Comparison of ENCODE assay signal across 9 cellular contexts in the genomic region with DNA sequence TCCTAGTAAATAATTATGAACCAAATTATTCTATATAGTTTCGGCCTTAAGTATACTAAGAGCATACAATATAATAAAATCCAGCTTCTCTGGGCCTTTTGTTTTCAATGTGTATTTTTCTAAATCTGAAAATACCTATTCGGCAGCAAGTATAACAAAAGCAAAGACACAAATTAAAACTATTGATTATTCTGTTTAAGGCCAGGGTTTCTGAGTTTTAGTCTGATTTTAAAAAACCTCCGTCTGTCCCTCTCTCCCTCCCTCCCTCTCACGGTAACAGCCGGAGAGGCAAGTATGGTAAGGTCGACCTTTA. TPM values are rescaled to one million over a fixed set of nuclear protein-coding genes. Genes with fewer than 3 reads are reported as not detected.
DNase-seq lines count a peak whose midpoint lies in the region; ATAC-seq and TF ChIP-seq lines count a peak whose summit lies in the region.
"Had no signal": no experiment of that assay in that cellular context is flagged by ENCODE, and none has a peak within 500 bp of the region (broad histone marks: within the 10 kb centered on the region; RNA-seq: fewer than 3 reads in every experiment).

No MANE protein-coding gene starts in this region.

- H3K4me1 Mint-ChIP-seq in activated naive CD4-positive, alpha-beta T cell treated with anti-CD3 and anti-CD28 coated beads for 36 hours (ENCODE audit: low read depth) = peaks cover 48% of the 10 kb centered on the region

- no peak for TF ChIP-seq CTCF in astrocyte of the spinal cord (IDR thresholded peaks at IDR 0.05; ENCODE audit: low read depth, low read length)
- no peak for TF ChIP-seq CTCF in lung (IDR thresholded peaks at IDR 0.05; ENCODE audit: control extremely low read depth, extremely low read depth)
- no peak for TF ChIP-seq CTCF in upper lobe of left lung (IDR thresholded peaks at IDR 0.05)

- H3K27me3 ChIP-seq in lung (ENCODE audit: control insufficient read depth, insufficient read depth) (no peaks in the 10 kb centered on the region), upper lobe of left lung (no peaks in the 10 kb centered on the region)

- ATAC-seq in lung (ENCODE audit: insufficient read depth, low FRiP score) = no peak
- ATAC-seq in upper lobe of left lung (ENCODE audit: low FRiP score in 2 of 2) = no peak
- ATAC-seq in HG02588 (IDR thresholded peaks at IDR 0.05; ENCODE audit: unreplicated experiment) = no peak

- no peak for TF ChIP-seq EP300 in upper lobe of left lung (IDR thresholded peaks at IDR 0.05)

- H3K9me3 Mint-ChIP-seq in activated naive CD4-positive, alpha-beta T cell treated with anti-CD3 and anti-CD28 coated beads for 36 hours = no peaks in the 10 kb centered on the region

- DNase-seq in activated naive CD4-positive, alpha-beta T cell treated with anti-CD3 and anti-CD28 coated beads for 36 hours = no peak
- DNase-seq in activated naive CD4-positive, alpha-beta T cell treated with anti-CD3 and anti-CD28 coated beads, Interleukin-2, amount 50 U/mL, for 16 hours = no peak
- DNase-seq in astrocyte of the spinal cord (ENCODE audit: low read depth, low spot score) (no peak), lung (ENCODE audit: low spot score) (no peak), upper lobe of left lung (no peak), NCI-H526 (lab: John Stamatoyannopoulos, UW) (no peak), OCI-M1 (lab: John Stamatoyannopoulos, UW) (no peak)

- 14 to 19% methylated on average over 6 of the region's 6 CpGs for WGBS in lung, 2 donors
- 12 to 15% methylated on average over 6 of the region's 6 CpGs for WGBS in upper lobe of left lung, 2 donors

- H3K4me3 ChIP-seq in astrocyte of the spinal cord (ENCODE audit: low read depth, low read length) (peak overlapping the region; percentile 55), lung (peak overlapping the region; percentile 92), upper lobe of left lung (peak overlapping the region; percentile 79 to 94 (median 90))

- no peaks in the 10 kb centered on the region for H3K27me3 Mint-ChIP-seq in activated naive CD4-positive, alpha-beta T cell treated with anti-CD3 and anti-CD28 coated beads for 36 hours (ENCODE audit: low read depth)

- H3K27ac Mint-ChIP-seq in activated naive CD4-positive, alpha-beta T cell treated with anti-CD3 and anti-CD28 coated beads for 36 hours = peak overlapping the region; percentile 96

- no peak for TF ChIP-seq POLR2A in upper lobe of left lung (IDR thresholded peaks at IDR 0.05)

- H3K4me1 ChIP-seq in lung (ENCODE audit: control insufficient read depth in 2 of 2, insufficient read depth in 2 of 2, low read length in 2 of 2) = peaks cover 0 to 12% of the 10 kb centered on the region in 2 donors
- H3K4me1 ChIP-seq in upper lobe of left lung = peaks cover 22 to 44% (median 28%) of the 10 kb centered on the region in 4 donors

- in situ Hi-C loops in astrocyte of the spinal cord (cut with HindIII; ENCODE audit: low sequenced_read_pairs) = no loop called here

- no peaks in the 10 kb centered on the region for H3K9me3 ChIP-seq in lung (ENCODE audit: control insufficient read depth in 2 of 2, insufficient read depth in 1 of 2, low read length in 1 of 2)
- no peaks in the 10 kb centered on the region for H3K9me3 ChIP-seq in upper lobe of left lung

- H3K27ac ChIP-seq in lung (ENCODE audit: low read depth in 1 of 2, low read length in 1 of 2) (peak overlapping the region; percentile 98 to 100), upper lobe of left lung (peak overlapping the region; percentile 96 to 100 (median 100))

- intact Hi-C loops in activated naive CD4-positive, alpha-beta T cell treated with anti-CD3 and anti-CD28 coated beads for 36 hours (cut with micrococcal nuclease) = loop anchor here (1.0 to 5.0 kb wide), 5 partner anchors 12 to 303 kb away; a partner anchor contains a TSS

- CTCF ChIA-PET in activated naive CD4-positive, alpha-beta T cell treated with anti-CD3 and anti-CD28 coated beads for 36 hours (lab: Charles Lee) = interaction anchor here (1.7 to 4.6 kb wide), 2 partner anchors 9 to 12 kb away, joined by 9 to 43 read pairs; no protein-coding TSS in a partner anchor

- H3K36me3 Mint-ChIP-seq in activated naive CD4-positive, alpha-beta T cell treated with anti-CD3 and anti-CD28 coated beads for 36 hours (ENCODE audit: low read depth) = peaks cover 19% of the 10 kb centered on the region

- peaks cover 5 to 7% of the 10 kb centered on the region in 2 donors for H3K36me3 ChIP-seq in lung (ENCODE audit: control insufficient read depth in 2 of 2, insufficient read depth in 2 of 2, low read length in 2 of 2)
- peaks cover 5 to 24% (median 10%) of the 10 kb centered on the region in 4 donors for H3K36me3 ChIP-seq in upper lobe of left lung

- peak overlapping the region; percentile 97 for H3K4me3 Mint-ChIP-seq in activated naive CD4-positive, alpha-beta T cell treated with anti-CD3 and anti-CD28 coated beads for 36 hours

RNA-seq across cellular contexts. Expression of a gene that starts 1.5 kb away (rescaled TPM):
- 10 to 100 TPM; 40.7 to 44.7 TPM for total RNA-seq in activated naive CD4-positive, alpha-beta T cell treated with anti-CD3 and anti-CD28 coated beads for 36 hours
- 10 to 100 TPM; 28.4 to 75.5 TPM for total RNA-seq in lung
- polyA plus RNA-seq in lung = 10 to 100 TPM; 15.3 to 30.5 TPM
- total RNA-seq in upper lobe of left lung = 10 to 100 TPM; 16.0 to 98.5 (median 53.5) TPM

RNA-seq across cellular contexts. Expression of a gene that starts 29.3 kb away (rescaled TPM):
- not detected for total RNA-seq in activated naive CD4-positive, alpha-beta T cell treated with anti-CD3 and anti-CD28 coated beads for 36 hours
- total RNA-seq in lung (under 1 TPM; 0.06 to 0.31 TPM), upper lobe of left lung (under 1 TPM in 1 of 6 donors, not detected in 5; 0.23 TPM)
- under 1 TPM; 0.01 to 0.20 TPM for polyA plus RNA-seq in lung
- total RNA-seq: RPMI7951 had no signal
